23 cellular contexts compared by ENCODE assay signal in genomic region chr2:98884658-98885057, GRCh38.
"Had no signal": no experiment of that assay in that cellular context is flagged by ENCODE, and none has a peak within 500 bp of the region (broad histone marks: within the 10 kb centered on the region; RNA-seq: fewer than 3 reads in every experiment).

No MANE protein-coding gene starts in this region.

- H3K27ac ChIP-seq: coronary artery, foreskin keratinocyte, hepatocyte, parathyroid adenoma, psoas muscle, spleen, thoracic aorta, transverse colon had no signal

- H3K27ac Mint-ChIP-seq: naive B cell; nephron; stimulated activated memory B cell treated with anti-CD40 and anti-IgM and Interleukin-4, amounts not matched to agents 10 μg/mL and 1 μg/mL and 100 μg/mL, for 72 hours; stimulated activated naive CD8-positive, alpha-beta T cell treated with anti-CD3 and anti-CD28 coated beads, Interleukin-15, Interleukin-2, amounts not matched to agents 100 ng/mL and 50 ng/mL, for 24 hours had no signal

- H3K36me3 ChIP-seq: spleen, thoracic aorta, transverse colon had no signal

- DNase-seq: effector CD8-positive, alpha-beta T cell; foreskin keratinocyte; kidney; left colon; left ventricle myocardium superior; mesendoderm; naive B cell; occipital lobe; psoas muscle; retina; stimulated activated CD4-positive, alpha-beta T cell treated with anti-CD3 and anti-CD28 coated beads, Interleukin-15, amount 100 ng/mL, for 24 hours; stimulated activated CD4-positive, alpha-beta T cell treated with anti-CD3 and anti-CD28 coated beads, Interleukin-1b, Interleukin-23, amount 100 ng/mL, for 48 hours; stimulated activated CD4-positive, alpha-beta T cell treated with anti-CD3 and anti-CD28 coated beads, Interleukin-4, amount 100 ng/mL, for 24 hours; transverse colon had no signal

- H3K4me1 Mint-ChIP-seq: naive B cell; nephron; stimulated activated memory B cell treated with anti-CD40 and anti-IgM and Interleukin-4, amounts not matched to agents 10 μg/mL and 1 μg/mL and 100 μg/mL, for 72 hours had no signal

- ATAC-seq: foreskin keratinocyte; left colon; left ventricle myocardium superior; psoas muscle; sciatic nerve; stimulated activated memory B cell treated with anti-CD40 and anti-IgM and Interleukin-4, amounts not matched to agents 10 μg/mL and 1 μg/mL and 100 μg/mL, for 72 hours had no signal

- H3K4me2 ChIP-seq: hepatocyte had no signal

- H3K4me3 ChIP-seq: coronary artery, hepatocyte, psoas muscle, spleen, thoracic aorta, transverse colon had no signal

- H2AFZ ChIP-seq: hepatocyte, parathyroid adenoma had no signal

- H3K4me1 ChIP-seq: parathyroid adenoma, psoas muscle, spleen, transverse colon had no signal

- H3K4me3 Mint-ChIP-seq: nephron; stimulated activated memory B cell treated with anti-CD40 and anti-IgM and Interleukin-4, amounts not matched to agents 10 μg/mL and 1 μg/mL and 100 μg/mL, for 72 hours; stimulated activated naive CD8-positive, alpha-beta T cell treated with anti-CD3 and anti-CD28 coated beads, Interleukin-15, Interleukin-2, amounts not matched to agents 100 ng/mL and 50 ng/mL, for 24 hours had no signal

- H3K9ac ChIP-seq: parathyroid adenoma had no signal

- H3K27me3 ChIP-seq: foreskin keratinocyte, hepatocyte, transverse colon had no signal
